ENCODE assay signal across 23 cellular contexts in genomic region chr17:5562172-5562571, GRCh38. TPM values are rescaled to one million over a fixed set of nuclear protein-coding genes. Genes with fewer than 3 reads are reported as not detected.
DNase-seq lines count a peak whose midpoint lies in the region; ATAC-seq, FAIRE-seq and TF ChIP-seq lines count a peak whose summit lies in the region.
"Had no signal": no experiment of that assay in that cellular context is flagged by ENCODE, and none has a peak within 500 bp of the region (broad histone marks: within the 10 kb centered on the region; RNA-seq: fewer than 3 reads in every experiment).

No MANE protein-coding gene starts in this region.

- no peak overlapping the region for H3K4me2 ChIP-seq in mesendoderm (ENCODE audit: low read length)
- H3K4me2 ChIP-seq: SK-N-SH had no signal

- no peaks in the 10 kb centered on the region for H3K79me2 ChIP-seq in mesendoderm (ENCODE audit: control insufficient read depth, insufficient read depth, low read length)

- H2BK5ac ChIP-seq in mesendoderm (ENCODE audit: low read length), result no peak overlapping the region

- H2BK15ac ChIP-seq in mesendoderm (replicated peaks; ENCODE audit: low read depth), result no peak overlapping the region

- H3K9me3 Mint-ChIP-seq in activated CD8-positive, alpha-beta T cell treated with anti-CD3 and anti-CD28 coated beads for 36 hours, result no peaks in the 10 kb centered on the region
- H3K9me3 Mint-ChIP-seq in activated CD8-positive, alpha-beta T cell treated with anti-CD3 and anti-CD28 coated beads, Interleukin-2, amount 10 ng/mL, durations not matched to agents 7 days and 5 days (ENCODE audit: insufficient read depth), result no peaks in the 10 kb centered on the region

- no peak for TF ChIP-seq CTCF in activated CD8-positive, alpha-beta T cell treated with anti-CD3 and anti-CD28 coated beads for 36 hours (IDR thresholded peaks at IDR 0.05)
- no peak for TF ChIP-seq CTCF in GM10248 (IDR thresholded peaks at IDR 0.05; ENCODE audit: control extremely low read depth, extremely low read depth, low read depth, missing control alignments)

- no peak for DNase-seq in activated CD8-positive, alpha-beta T cell treated with anti-CD3 and anti-CD28 coated beads for 36 hours
- DNase-seq in activated CD8-positive, alpha-beta T cell treated with anti-CD3 and anti-CD28 coated beads, Interleukin-2, amount 10 ng/mL, durations not matched to agents 7 days and 5 days, result no peak
- DNase-seq in GM10248 (ENCODE audit: extremely low spot score) (peak; percentile 6), mesenteric fat pad (ENCODE audit: low spot score) (peak; percentile 75), urothelium cell line (ENCODE audit: low spot score) (peak; percentile 0), mesendoderm (no peak)
- DNase-seq: BE2C, DMS53, GOT3, Kasumi-1, MV-4-11, NCI-H1105, NCI-H1436 treated with DMSO at 0.1 percent for 48 hours, NCI-H1930, NCI-H2107, NCI-H774, SK-N-SH had no signal

- H3K18ac ChIP-seq in mesendoderm (ENCODE audit: low read length), result no peak overlapping the region

- ATAC-seq in activated CD8-positive, alpha-beta T cell treated with anti-CD3 and anti-CD28 coated beads for 36 hours, result no peak
- no peak for ATAC-seq in activated CD8-positive, alpha-beta T cell treated with anti-CD3 and anti-CD28 coated beads, Interleukin-2, amount 10 ng/mL, durations not matched to agents 7 days and 5 days
- no peak for ATAC-seq in GM21723 (IDR thresholded peaks at IDR 0.05; ENCODE audit: unreplicated experiment)
- ATAC-seq: GM12878, HepG2 had no signal

- H2BK120ac ChIP-seq in mesendoderm (ENCODE audit: low read depth, low read length), result no peak overlapping the region

- H3K36me3 ChIP-seq in mesendoderm (ENCODE audit: control insufficient read depth, insufficient read depth, low read length), result no peaks in the 10 kb centered on the region
- H3K36me3 ChIP-seq: BE2C had no signal

- POLR2A ChIA-PET in activated CD8-positive, alpha-beta T cell treated with anti-CD3 and anti-CD28 coated beads for 36 hours (lab: Charles Lee), result no interaction called here
- POLR2A ChIA-PET in activated CD8-positive, alpha-beta T cell treated with anti-CD3 and anti-CD28 coated beads, Interleukin-2, amount 10 ng/mL, durations not matched to agents 7 days and 5 days (lab: Charles Lee), result no interaction called here
- POLR2A ChIA-PET in GM10248 (lab: Yijun Ruan, JAX), result no interaction called here

- peaks cover 24% of the 10 kb centered on the region for H3K4me1 Mint-ChIP-seq in activated CD8-positive, alpha-beta T cell treated with anti-CD3 and anti-CD28 coated beads for 36 hours (ENCODE audit: low read depth)
- peaks cover 14% of the 10 kb centered on the region for H3K4me1 Mint-ChIP-seq in activated CD8-positive, alpha-beta T cell treated with anti-CD3 and anti-CD28 coated beads, Interleukin-2, amount 10 ng/mL, durations not matched to agents 7 days and 5 days (ENCODE audit: low read depth)

- H3K36me3 Mint-ChIP-seq in activated CD8-positive, alpha-beta T cell treated with anti-CD3 and anti-CD28 coated beads for 36 hours (ENCODE audit: low read depth), result peaks cover 24% of the 10 kb centered on the region
- H3K36me3 Mint-ChIP-seq in activated CD8-positive, alpha-beta T cell treated with anti-CD3 and anti-CD28 coated beads, Interleukin-2, amount 10 ng/mL, durations not matched to agents 7 days and 5 days (ENCODE audit: low read depth), result peaks cover 46% of the 10 kb centered on the region

- no peaks in the 10 kb centered on the region for H3K4me1 ChIP-seq in mesendoderm (ENCODE audit: control insufficient read depth, low read depth, low read length)
- H3K4me1 ChIP-seq: BE2C had no signal

- no peak overlapping the region for H4K5ac ChIP-seq in mesendoderm (ENCODE audit: low read length)

- WGBS in mesendoderm (ENCODE audit: extremely low coverage, insufficient coverage, low lambda C conversion rate), result no CpG with 5 or more reads among the region's 6 CpGs

- no peak overlapping the region for H4K8ac ChIP-seq in mesendoderm (ENCODE audit: low read depth, low read length)

- H3K9ac ChIP-seq in mesendoderm (ENCODE audit: low read length), result no peak overlapping the region
- H3K9ac ChIP-seq: SK-N-SH had no signal

- H3K27me3 Mint-ChIP-seq in activated CD8-positive, alpha-beta T cell treated with anti-CD3 and anti-CD28 coated beads for 36 hours, result no peaks in the 10 kb centered on the region
- no peaks in the 10 kb centered on the region for H3K27me3 Mint-ChIP-seq in activated CD8-positive, alpha-beta T cell treated with anti-CD3 and anti-CD28 coated beads, Interleukin-2, amount 10 ng/mL, durations not matched to agents 7 days and 5 days (ENCODE audit: low read depth)

- no peaks in the 10 kb centered on the region for H3K79me1 ChIP-seq in mesendoderm (ENCODE audit: low read length)

- no peak overlapping the region for H2AK5ac ChIP-seq in mesendoderm (ENCODE audit: low read length)

- no peak for FAIRE-seq in urothelium cell line (lab: Jason Lieb, UNC)
- FAIRE-seq: GM12878, HepG2, RCC 7860 had no signal

- H3K27me3 ChIP-seq in mesendoderm (ENCODE audit: insufficient read depth, low read length, poor library complexity), result no peaks in the 10 kb centered on the region
- H3K27me3 ChIP-seq: BE2C had no signal

- no peak overlapping the region for H3K56ac ChIP-seq in mesendoderm (ENCODE audit: low read length)

- H3K4ac ChIP-seq in mesendoderm (ENCODE audit: low read depth, low read length), result no peak overlapping the region

- no peak overlapping the region for H3K23ac ChIP-seq in mesendoderm (ENCODE audit: low read length)

- H3K4me3 ChIP-seq in mesendoderm (ENCODE audit: low read length), result no peak overlapping the region
- H3K4me3 ChIP-seq: GM12878 had no signal

- no peak overlapping the region for H3K27ac ChIP-seq in mesendoderm (ENCODE audit: low read depth, low read length)
- H3K27ac ChIP-seq: 22Rv1 had no signal

- intact Hi-C loops in activated CD8-positive, alpha-beta T cell treated with anti-CD3 and anti-CD28 coated beads for 36 hours (cut with micrococcal nuclease), result no loop called here

- CTCF ChIA-PET in activated CD8-positive, alpha-beta T cell treated with anti-CD3 and anti-CD28 coated beads for 36 hours (lab: Charles Lee), result interaction anchor here (1.2 kb wide), 1 partner anchor 18 kb away, joined by 3 read pairs; no protein-coding TSS in a partner anchor
- CTCF ChIA-PET in activated CD8-positive, alpha-beta T cell treated with anti-CD3 and anti-CD28 coated beads, Interleukin-2, amount 10 ng/mL, durations not matched to agents 7 days and 5 days (lab: Charles Lee), result no interaction called here
- CTCF ChIA-PET in GM10248 (lab: Yijun Ruan, JAX), result no interaction called here

- peak overlapping the region; percentile 71 for H3K27ac Mint-ChIP-seq in activated CD8-positive, alpha-beta T cell treated with anti-CD3 and anti-CD28 coated beads for 36 hours
- H3K27ac Mint-ChIP-seq in activated CD8-positive, alpha-beta T cell treated with anti-CD3 and anti-CD28 coated beads, Interleukin-2, amount 10 ng/mL, durations not matched to agents 7 days and 5 days, result no peak overlapping the region

- H3K4me3 Mint-ChIP-seq in activated CD8-positive, alpha-beta T cell treated with anti-CD3 and anti-CD28 coated beads for 36 hours, result no peak overlapping the region
- no peak overlapping the region for H3K4me3 Mint-ChIP-seq in activated CD8-positive, alpha-beta T cell treated with anti-CD3 and anti-CD28 coated beads, Interleukin-2, amount 10 ng/mL, durations not matched to agents 7 days and 5 days

RNA-seq across cellular contexts. Expression of gene NLRP1, which starts 22.1 kb away (rescaled TPM):
- 10 to 100 TPM; 26.0 to 28.2 TPM for total RNA-seq in activated CD8-positive, alpha-beta T cell treated with anti-CD3 and anti-CD28 coated beads for 36 hours
- total RNA-seq in activated CD8-positive, alpha-beta T cell treated with anti-CD3 and anti-CD28 coated beads, Interleukin-2, amount 10 ng/mL, durations not matched to agents 7 days and 5 days, result 10 to 100 TPM; 44.5 to 46.1 TPM
- 23.8 TPM for total RNA-seq in mesenteric fat pad
- polyA plus RNA-seq in mesendoderm (2013, experiment 1 of 2), result 1.7 TPM
- polyA plus RNA-seq in mesendoderm (2013, experiment 2 of 2), result 1.4 TPM
- total RNA-seq: HT-29 had no signal

Comparison
In these comparisons a context has a peak if more than half of its experiments do, and no peak if none do; other contexts are left out.
1. DNase-seq: peak in GM10248 (single experiment), mesenteric fat pad (single experiment) and urothelium cell line (single experiment); none in activated CD8-positive, alpha-beta T cell treated with anti-CD3 and anti-CD28 coated beads for 36 hours (single experiment), activated CD8-positive, alpha-beta T cell treated with anti-CD3 and anti-CD28 coated beads, Interleukin-2, amount 10 ng/mL, durations not matched to agents 7 days and 5 days (single experiment) and mesendoderm (single experiment).